ENCODE assay signal across 8 cellular contexts in the genomic region with DNA sequence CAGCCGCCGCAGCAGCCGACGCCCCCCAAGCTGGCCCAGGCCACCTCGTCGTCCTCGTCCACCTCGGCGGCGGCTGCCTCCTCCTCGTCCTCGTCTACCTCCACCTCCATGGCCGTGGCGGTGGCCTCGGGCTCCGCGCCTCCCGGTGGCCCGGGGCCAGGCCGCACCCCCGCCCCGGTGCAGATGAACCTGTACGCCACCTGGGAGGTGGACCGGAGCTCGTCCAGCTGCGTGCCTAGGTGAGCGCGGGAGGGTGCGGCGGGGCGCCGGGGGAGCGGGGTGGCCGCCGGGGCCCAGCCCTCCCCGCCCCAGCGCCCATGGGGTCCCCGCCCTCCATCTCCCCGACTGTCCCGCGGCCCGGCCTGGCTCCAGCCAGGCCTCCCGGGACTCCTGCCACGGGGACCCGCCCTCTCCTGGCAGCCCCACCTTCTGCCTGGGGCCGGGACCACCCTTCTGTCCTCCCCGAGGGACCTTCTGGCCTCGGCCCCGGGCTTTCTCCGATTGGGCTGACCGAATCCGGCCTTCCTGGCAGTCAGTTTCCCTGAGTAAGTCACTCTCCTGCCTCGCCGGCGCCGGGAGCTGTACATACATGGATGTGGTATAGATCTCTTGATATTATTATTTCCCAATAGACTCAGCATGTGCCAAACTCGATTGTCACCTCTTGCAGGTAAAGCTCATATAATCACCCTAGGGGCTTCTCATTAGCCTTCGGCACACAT. TPM values are rescaled to one million over a fixed set of nuclear protein-coding genes. Genes with fewer than 3 reads are reported as not detected.
DNase-seq lines count a peak whose midpoint lies in the region; ATAC-seq and TF ChIP-seq lines count a peak whose summit lies in the region.

No MANE protein-coding gene starts in this region.

- no peak overlapping the region for H3K4ac ChIP-seq in H9 (ENCODE audit: low read depth, low read length)

- peak; percentile 55 for DNase-seq in EL
- peak; percentile 44 for DNase-seq in H9
- peak; percentile 37 to 52 for DNase-seq in PC-9
- DNase-seq in central memory CD8-positive, alpha-beta T cell (ENCODE audit: low spot score in 2 of 2) = no peak
- peak; percentile 44 for DNase-seq in kidney tubule cell (ENCODE audit: low spot score)
- no peak for DNase-seq in epidermal melanocyte (ENCODE audit: insufficient read length, low spot score)
- DNase-seq in G401 (ENCODE audit: low spot score) = no peak

- H3K9me3 Mint-ChIP-seq in H9 = no peaks in the 10 kb centered on the region; a peak in 1 of 5 replicates
- H3K9me3 Mint-ChIP-seq in central memory CD8-positive, alpha-beta T cell = no peaks in the 10 kb centered on the region
- H3K9me3 Mint-ChIP-seq in stimulated activated memory B cell treated with anti-CD40 and anti-IgM and Interleukin-4, amounts not matched to agents 10 μg/mL and 1 μg/mL and 100 μg/mL, for 72 hours = no peaks in the 10 kb centered on the region

- H2BK15ac ChIP-seq in H9 (ENCODE audit: low read depth, low read length) = no peak overlapping the region

- H3K36me3 Mint-ChIP-seq in H9 (ENCODE audit: insufficient read depth in 1 of 3, low read depth in 3 of 3) = peaks cover 28 to 56% (median 42%) of the 10 kb centered on the region in 3 experiments
- H3K36me3 Mint-ChIP-seq in central memory CD8-positive, alpha-beta T cell (ENCODE audit: insufficient read depth) = peaks cover 54% of the 10 kb centered on the region
- H3K36me3 Mint-ChIP-seq in stimulated activated memory B cell treated with anti-CD40 and anti-IgM and Interleukin-4, amounts not matched to agents 10 μg/mL and 1 μg/mL and 100 μg/mL, for 72 hours = peaks cover 52% of the 10 kb centered on the region

- no peak overlapping the region for H3K27ac Mint-ChIP-seq in H9
- peak overlapping the region; percentile 93 for H3K27ac Mint-ChIP-seq in central memory CD8-positive, alpha-beta T cell (ENCODE audit: low read depth)
- H3K27ac Mint-ChIP-seq in stimulated activated memory B cell treated with anti-CD40 and anti-IgM and Interleukin-4, amounts not matched to agents 10 μg/mL and 1 μg/mL and 100 μg/mL, for 72 hours = peak overlapping the region; percentile 91

- H3T11ph ChIP-seq in H9 (ENCODE audit: low read length) = no peak overlapping the region

- peak overlapping the region; percentile 83 to 91 for H3K4me3 Mint-ChIP-seq in H9
- H3K4me3 Mint-ChIP-seq in central memory CD8-positive, alpha-beta T cell = peak overlapping the region; percentile 98
- H3K4me3 Mint-ChIP-seq in stimulated activated memory B cell treated with anti-CD40 and anti-IgM and Interleukin-4, amounts not matched to agents 10 μg/mL and 1 μg/mL and 100 μg/mL, for 72 hours = peak overlapping the region; percentile 93

- POLR2A ChIA-PET in PC-9 (lab: Charles Lee; ENCODE audit: unreplicated experiment) = interaction anchor here (0.5 to 0.7 kb wide), 4 partner anchors 10 to 754 kb away, joined by 4 to 16 read pairs (median 9); no protein-coding TSS in a partner anchor

- intact Hi-C loops in PC-9 (cut with micrococcal nuclease; ENCODE audit: unreplicated experiment) = loop anchor here (1.0 kb wide), 1 partner anchor 11 kb away; no protein-coding TSS in a partner anchor

- H2BK5ac ChIP-seq in H9 (ENCODE audit: insufficient read length, low read length) = no peak overlapping the region

- no peak overlapping the region for H3K56ac ChIP-seq in H9 (ENCODE audit: insufficient read length, low read depth, low read length)

- no peak overlapping the region for H2BK12ac ChIP-seq in H9 (ENCODE audit: insufficient read length, low read depth, low read length)

- H3K4me3 ChIP-seq in PC-9 = peak overlapping the region; percentile 72

- no peak overlapping the region for H2AK5ac ChIP-seq in H9 (ENCODE audit: insufficient read length, low read length)

- H4K20me1 ChIP-seq in H9 (ENCODE audit: control insufficient read depth, insufficient read depth, insufficient read length) (no peaks in the 10 kb centered on the region), PC-9 (ENCODE audit: insufficient read depth) (peaks cover 23% of the 10 kb centered on the region)

- TF ChIP-seq CTCF in H9 (conservative IDR thresholded peaks at IDR 0.05) (no peak), PC-9 (conservative IDR thresholded peaks at IDR 0.05) (no peak)

- no peaks in the 10 kb centered on the region for H3K27me3 ChIP-seq in H9 (ENCODE audit: insufficient read depth, low read length)
- H3K27me3 ChIP-seq in PC-9 (ENCODE audit: insufficient read depth, low read depth) = no peaks in the 10 kb centered on the region

- peaks cover 28% of the 10 kb centered on the region for H3K36me3 ChIP-seq in PC-9 (ENCODE audit: low read depth)

- CTCF ChIA-PET in PC-9 (lab: Charles Lee) = interaction anchor here (0.6 to 0.7 kb wide), 3 partner anchors 26 to 432 kb away, joined by 4 to 5 read pairs (median 4); no protein-coding TSS in a partner anchor

- H3K4me1 ChIP-seq in H9 (ENCODE audit: insufficient read depth, low read length) (no peaks in the 10 kb centered on the region), PC-9 (replicated peaks; ENCODE audit: insufficient read depth) (peaks cover 22% of the 10 kb centered on the region)

- H4K91ac ChIP-seq in H9 (ENCODE audit: insufficient read length, low read depth, low read length) = no peak overlapping the region

- no peak overlapping the region for H3K27ac ChIP-seq in H9 (ENCODE audit: insufficient read length, low read depth, low read length)
- no peak overlapping the region for H3K27ac ChIP-seq in PC-9

- no CpG with 5 or more reads among the region's 58 CpGs for WGBS in H9 (ENCODE audit: extremely low coverage, insufficient read length, low lambda C conversion rate)

- H3K23ac ChIP-seq in H9 (ENCODE audit: insufficient read length, low read depth, low read length) = no peak overlapping the region

- H2BK120ac ChIP-seq in H9 (ENCODE audit: low read depth, low read length, poor library complexity, severe bottlenecking) = no peak overlapping the region

- peaks cover 2% of the 10 kb centered on the region; the same call in 1 of the 2 replicates for H3K79me2 ChIP-seq in H9 (ENCODE audit: insufficient read depth, low read length)
- peaks cover 25% of the 10 kb centered on the region for H3K79me2 ChIP-seq in PC-9 (ENCODE audit: low read depth)

- H3K9me2 ChIP-seq in PC-9 (ENCODE audit: insufficient read depth) = no peaks in the 10 kb centered on the region

- ATAC-seq in central memory CD8-positive, alpha-beta T cell (replicated peaks; ENCODE audit: extremely low read depth, poor library complexity, severe bottlenecking) = peak; percentile 12
- ATAC-seq in stimulated activated memory B cell treated with anti-CD40 and anti-IgM and Interleukin-4, amounts not matched to agents 10 μg/mL and 1 μg/mL and 100 μg/mL, for 72 hours = peak; percentile 46

- H3K23me2 ChIP-seq in H9 (ENCODE audit: insufficient read length, low read depth, low read length, poor library complexity, severe bottlenecking) = peaks cover 4% of the 10 kb centered on the region

- no peaks in the 10 kb centered on the region for H3K79me1 ChIP-seq in H9 (ENCODE audit: insufficient read depth, low read depth, low read length, poor library complexity, severe bottlenecking)

- no peak overlapping the region for H4K5ac ChIP-seq in H9 (ENCODE audit: insufficient read length, low read depth, low read length)

- BruUV-seq in PC-9 (replicated peaks; lab: Mats Ljungman, UMichigan) = no TSS peak

- peak overlapping the region; percentile 45 for H3K4me2 ChIP-seq in H9 (ENCODE audit: insufficient read depth, insufficient read length, low read length)
- H3K4me2 ChIP-seq in PC-9 = peak overlapping the region; percentile 81

- H3K9me3 ChIP-seq in H9 (ENCODE audit: control insufficient read depth, low read depth, low read length) (no peaks in the 10 kb centered on the region), PC-9 (ENCODE audit: insufficient read depth, low read depth) (no peaks in the 10 kb centered on the region)

- H3K18ac ChIP-seq in H9 (ENCODE audit: insufficient read length, low read depth, low read length) = no peak overlapping the region

- H3K27me3 Mint-ChIP-seq in H9 (ENCODE audit: low read depth) = no peaks in the 10 kb centered on the region
- no peaks in the 10 kb centered on the region for H3K27me3 Mint-ChIP-seq in central memory CD8-positive, alpha-beta T cell
- no peaks in the 10 kb centered on the region for H3K27me3 Mint-ChIP-seq in stimulated activated memory B cell treated with anti-CD40 and anti-IgM and Interleukin-4, amounts not matched to agents 10 μg/mL and 1 μg/mL and 100 μg/mL, for 72 hours

- in situ Hi-C loops in G401 (cut with HindIII; ENCODE audit: low sequenced_read_pairs) = no loop called here

- H2AFZ ChIP-seq in H9 (ENCODE audit: low read length) (no peak overlapping the region), PC-9 (peak overlapping the region; percentile 80)

- no peak overlapping the region for H2BK20ac ChIP-seq in H9 (ENCODE audit: low read depth, low read length, poor library complexity, severe bottlenecking)

- H3F3A ChIP-seq in PC-9 (ENCODE audit: insufficient read depth, low read depth) = peaks cover 51% of the 10 kb centered on the region

- no peak overlapping the region for H4K8ac ChIP-seq in H9 (replicated peaks; ENCODE audit: insufficient read length, low read depth, low read length)

- no peak overlapping the region for H3K9ac ChIP-seq in H9 (ENCODE audit: extremely low read depth, insufficient read length, low read length)

- H3K4me1 Mint-ChIP-seq in H9 = peaks cover 21 to 32% of the 10 kb centered on the region in 2 experiments
- peaks cover 57% of the 10 kb centered on the region for H3K4me1 Mint-ChIP-seq in central memory CD8-positive, alpha-beta T cell
- peaks cover 63% of the 10 kb centered on the region for H3K4me1 Mint-ChIP-seq in stimulated activated memory B cell treated with anti-CD40 and anti-IgM and Interleukin-4, amounts not matched to agents 10 μg/mL and 1 μg/mL and 100 μg/mL, for 72 hours

- no peak overlapping the region for H3K14ac ChIP-seq in H9 (ENCODE audit: insufficient read depth, low read length)

RNA-seq across cellular contexts. Expression of gene PACS1, which starts 0.7 kb away (rescaled TPM):
- 28.7 and 35.5 TPM in 2 replicates for total RNA-seq in H9 (2021)
- total RNA-seq in PC-9 (2021) = 100 and 102 TPM in 2 replicates
- total RNA-seq in G401 (2014; rRNA removed; shearing (Covaris generic)) = 10.5 and 23.2 TPM in 2 replicates

RNA-seq across cellular contexts. Expression of gene SF3B2, which starts 18.6 kb away (rescaled TPM):
- total RNA-seq in H9 (2021) (237 and 248 TPM in 2 replicates), PC-9 (2021) (221 and 224 TPM in 2 replicates)
- total RNA-seq in G401 (2014; rRNA removed; shearing (Covaris generic)) = 264 TPM in 2 replicates

RNA-seq across cellular contexts. Expression of gene GAL3ST3, which starts 21.8 kb away (rescaled TPM):
- total RNA-seq in H9 (2021) (17.2 and 19.8 TPM in 2 replicates), PC-9 (2021) (not detected in 2 replicates)
- total RNA-seq in G401 (2014; rRNA removed; shearing (Covaris generic)) = not detected in 2 replicates

RNA-seq across cellular contexts. Expression of gene CATSPER1, which starts 44.5 kb away (rescaled TPM):
- total RNA-seq in H9 (2021) = not detected in 2 replicates
- 2.3 and 4.2 TPM in 2 replicates for total RNA-seq in PC-9 (2021)
- not detected in 2 replicates for total RNA-seq in G401 (2014; rRNA removed; shearing (Covaris generic))

RNA-seq across cellular contexts. Expression of gene CST6, which starts 59.0 kb away (rescaled TPM):
- total RNA-seq in H9 (2021) (not detected in 2 replicates), PC-9 (2021) (52.0 and 58.5 TPM in 2 replicates)
- total RNA-seq in G401 (2014; rRNA removed; shearing (Covaris generic)) = not detected in 2 replicates

Comparison
In these comparisons a context has a peak if more than half of its experiments do, and no peak if none do; other contexts are left out.
1. DNase-seq: peak in EL (single experiment), H9 (single experiment), PC-9 (2 of 2) and kidney tubule cell (single experiment); none in central memory CD8-positive, alpha-beta T cell (0 of 2), epidermal melanocyte (single experiment) and G401 (single experiment).
2. H3K27ac Mint-ChIP-seq: peak in central memory CD8-positive, alpha-beta T cell (single experiment) and stimulated activated memory B cell treated with anti-CD40 and anti-IgM and Interleukin-4, amounts not matched to agents 10 μg/mL and 1 μg/mL and 100 μg/mL, for 72 hours (single experiment); none in H9 (0 of 3).
3. RNA of gene GAL3ST3, which starts 21.8 kb away (total RNA-seq): 17.2 to 19.8 TPM in H9; not detected in PC-9 and not detected in G401; every median in the first group is over 10 times any median in the second.
4. Peak in every context shown above with its lines, with median percentiles within 50 percentile points of each other: H3K4me3 Mint-ChIP-seq.